In genomic region chr3:94024385-94024784, GRCh38 we compare ENCODE assay signal across 24 cellular contexts. TPM values are rescaled to one million over a fixed set of nuclear protein-coding genes. Genes with fewer than 3 reads are reported as not detected.
DNase-seq lines count a peak whose midpoint lies in the region; ATAC-seq, FAIRE-seq and TF ChIP-seq lines count a peak whose summit lies in the region.
"Had no signal": no experiment of that assay in that cellular context is flagged by ENCODE, and none has a peak within 500 bp of the region (broad histone marks: within the 10 kb centered on the region; RNA-seq: fewer than 3 reads in every experiment).

No MANE protein-coding gene starts in this region.

- H3K36me3 Mint-ChIP-seq in effector memory CD8-positive, alpha-beta T cell (ENCODE audit: insufficient read depth): no peaks in the 10 kb centered on the region
- H3K36me3 Mint-ChIP-seq: activated naive CD4-positive, alpha-beta T cell treated with anti-CD3 and anti-CD28 coated beads, Interleukin-2, amount 10 ng/mL, durations not matched to agents 7 days and 5 days had no signal

- H3K4me1 Mint-ChIP-seq in effector memory CD8-positive, alpha-beta T cell (ENCODE audit: low read depth in 2 of 2): no peaks in the 10 kb centered on the region
- H3K4me1 Mint-ChIP-seq: activated naive CD4-positive, alpha-beta T cell treated with anti-CD3 and anti-CD28 coated beads, Interleukin-2, amount 10 ng/mL, durations not matched to agents 7 days and 5 days; CD14-positive monocyte; nephron had no signal

- FAIRE-seq in endometrium (lab: Jason Lieb, UNC): peak; percentile 85
- FAIRE-seq: HepG2 had no signal

- H3K27me3 Mint-ChIP-seq in effector memory CD8-positive, alpha-beta T cell: no peaks in the 10 kb centered on the region
- H3K27me3 Mint-ChIP-seq: activated CD4-positive, alpha-beta memory T cell treated with anti-CD3 and anti-CD28 coated beads, Interleukin-2, amount 10 ng/mL, durations not matched to agents 7 days and 5 days; activated naive CD4-positive, alpha-beta T cell treated with anti-CD3 and anti-CD28 coated beads, Interleukin-2, amount 10 ng/mL, durations not matched to agents 7 days and 5 days; progenitor cell of endocrine pancreas had no signal

- no peak overlapping the region for H3K27ac Mint-ChIP-seq in effector memory CD8-positive, alpha-beta T cell
- H3K27ac Mint-ChIP-seq: activated CD4-positive, alpha-beta memory T cell treated with anti-CD3 and anti-CD28 coated beads, Interleukin-2, amount 10 ng/mL, durations not matched to agents 7 days and 5 days; activated naive CD4-positive, alpha-beta T cell treated with anti-CD3 and anti-CD28 coated beads, Interleukin-2, amount 10 ng/mL, durations not matched to agents 7 days and 5 days; CD14-positive monocyte; progenitor cell of endocrine pancreas had no signal

- no peak for TF ChIP-seq CTCF in 22Rv1 (IDR thresholded peaks at IDR 0.05)

- no peaks in the 10 kb centered on the region for H3K9me3 Mint-ChIP-seq in effector memory CD8-positive, alpha-beta T cell
- H3K9me3 Mint-ChIP-seq: activated CD4-positive, alpha-beta memory T cell treated with anti-CD3 and anti-CD28 coated beads, Interleukin-2, amount 10 ng/mL, durations not matched to agents 7 days and 5 days; activated naive CD4-positive, alpha-beta T cell treated with anti-CD3 and anti-CD28 coated beads, Interleukin-2, amount 10 ng/mL, durations not matched to agents 7 days and 5 days; activated T-cell treated with anti-CD3 and anti-CD28 coated beads, Interleukin-2, amount 50 U/mL, for 4 hours; CD14-positive monocyte; nephron had no signal

- no peak for ATAC-seq in effector memory CD8-positive, alpha-beta T cell (replicated peaks)
- ATAC-seq in HG02938 (IDR thresholded peaks at IDR 0.05; ENCODE audit: unreplicated experiment): no peak
- ATAC-seq: activated T-cell treated with anti-CD3 and anti-CD28 coated beads, Interleukin-2, amount 50 U/mL, for 4 hours; heart left ventricle; HepG2 had no signal

- peak overlapping the region; percentile 69; the same call in 1 of the 2 replicates for H3K27ac ChIP-seq in 22Rv1
- H3K27ac ChIP-seq: brain microvascular endothelial cell, dorsolateral prefrontal cortex, testis had no signal

- H3K4me3 Mint-ChIP-seq in effector memory CD8-positive, alpha-beta T cell: no peak overlapping the region
- H3K4me3 Mint-ChIP-seq: activated CD4-positive, alpha-beta memory T cell treated with anti-CD3 and anti-CD28 coated beads, Interleukin-2, amount 10 ng/mL, durations not matched to agents 7 days and 5 days; activated naive CD4-positive, alpha-beta T cell treated with anti-CD3 and anti-CD28 coated beads, Interleukin-2, amount 10 ng/mL, durations not matched to agents 7 days and 5 days; activated T-cell treated with anti-CD3 and anti-CD28 coated beads, Interleukin-2, amount 50 U/mL, for 4 hours; CD14-positive monocyte; nephron had no signal

- DNase-seq in M059J (ENCODE audit: low read depth) (peak; percentile 5), myocyte (ENCODE audit: low read depth) (peak; percentile 18), NOMO-1 treated with dmso at 0.1 percent for 144 hours (lab: John Stamatoyannopoulos, UW; ENCODE audit: unreplicated experiment) (no peak)
- no peak for DNase-seq in activated CD4-positive, alpha-beta T cell treated with anti-CD3 and anti-CD28 coated beads, Interleukin-2, amount 50 U/mL, for 48 hours
- DNase-seq in effector memory CD8-positive, alpha-beta T cell: no peak
- DNase-seq: activated CD4-positive, alpha-beta memory T cell treated with anti-CD3 and anti-CD28 coated beads, Interleukin-2, amount 10 ng/mL, durations not matched to agents 7 days and 5 days; activated naive CD4-positive, alpha-beta T cell treated with anti-CD3 and anti-CD28 coated beads, Interleukin-2, amount 10 ng/mL, durations not matched to agents 7 days and 5 days; activated T-cell treated with anti-CD3 and anti-CD28 coated beads, Interleukin-2, amount 50 U/mL, for 4 hours; brain microvascular endothelial cell; dorsolateral prefrontal cortex; heart left ventricle; mammary epithelial cell; NCI-H187; SHP77; T-helper 1 cell; testis had no signal

RNA-seq across cellular contexts. Expression of gene STX19, which starts 4.0 kb away (rescaled TPM):
- total RNA-seq in M059J (2014; rRNA removed; shearing (Covaris generic)): not detected in 2 replicates
- total RNA-seq in myocyte: not detected in 2 replicates
- 0.16 TPM for polyA plus RNA-seq in myocyte (2012)
- total RNA-seq: activated CD4-positive, alpha-beta memory T cell treated with anti-CD3 and anti-CD28 coated beads, Interleukin-2, amount 10 ng/mL, durations not matched to agents 7 days and 5 days; activated T-cell treated with anti-CD3 and anti-CD28 coated beads, Interleukin-2, amount 50 U/mL, for 4 hours; HepG2; mammary epithelial cell; MCF 10A; progenitor cell of endocrine pancreas; testis had no signal
- polyA plus RNA-seq: CD14-positive monocyte, heart left ventricle, HepG2 had no signal

RNA-seq across cellular contexts. Expression of gene DHFR2, which starts 38.3 kb away (rescaled TPM):
- total RNA-seq in M059J (2014; rRNA removed; shearing (Covaris generic)): 1.9 and 3.2 TPM in 2 replicates
- total RNA-seq in myocyte: 3.3 and 3.9 TPM in 2 replicates
- polyA plus RNA-seq in myocyte (2012): 3.0 TPM

RNA-seq across cellular contexts. Expression of gene NSUN3, which starts 38.5 kb away (rescaled TPM):
- 15.1 and 20.6 TPM in 2 replicates for total RNA-seq in M059J (2014; rRNA removed; shearing (Covaris generic))
- 8.5 and 9.6 TPM in 2 replicates for total RNA-seq in myocyte
- 5.6 TPM for polyA plus RNA-seq in myocyte (2012)

RNA-seq across cellular contexts. Expression of gene ARL13B, which starts 44.4 kb away (rescaled TPM):
- 15.3 and 20.9 TPM in 2 replicates for total RNA-seq in M059J (2014; rRNA removed; shearing (Covaris generic))
- total RNA-seq in myocyte: 6.0 and 9.4 TPM in 2 replicates
- polyA plus RNA-seq in myocyte (2012): 9.6 TPM

RNA-seq across cellular contexts. Expression of gene PROS1, which starts 50.7 kb away (rescaled TPM):
- total RNA-seq in M059J (2014; rRNA removed; shearing (Covaris generic)): 4.0 and 4.5 TPM in 2 replicates
- 51.0 and 68.5 TPM in 2 replicates for total RNA-seq in myocyte
- 44.5 TPM for polyA plus RNA-seq in myocyte (2012)

Comparison
In these comparisons a context has a peak if more than half of its experiments do, and no peak if none do; other contexts are left out.
1. DNase-seq: peak in M059J (single experiment) and myocyte (single experiment); none in NOMO-1 treated with dmso at 0.1 percent for 144 hours (single experiment), activated CD4-positive, alpha-beta T cell treated with anti-CD3 and anti-CD28 coated beads, Interleukin-2, amount 50 U/mL, for 48 hours (0 of 2) and effector memory CD8-positive, alpha-beta T cell (0 of 3).